8 cellular contexts compared by ENCODE assay signal in the genomic region with DNA sequence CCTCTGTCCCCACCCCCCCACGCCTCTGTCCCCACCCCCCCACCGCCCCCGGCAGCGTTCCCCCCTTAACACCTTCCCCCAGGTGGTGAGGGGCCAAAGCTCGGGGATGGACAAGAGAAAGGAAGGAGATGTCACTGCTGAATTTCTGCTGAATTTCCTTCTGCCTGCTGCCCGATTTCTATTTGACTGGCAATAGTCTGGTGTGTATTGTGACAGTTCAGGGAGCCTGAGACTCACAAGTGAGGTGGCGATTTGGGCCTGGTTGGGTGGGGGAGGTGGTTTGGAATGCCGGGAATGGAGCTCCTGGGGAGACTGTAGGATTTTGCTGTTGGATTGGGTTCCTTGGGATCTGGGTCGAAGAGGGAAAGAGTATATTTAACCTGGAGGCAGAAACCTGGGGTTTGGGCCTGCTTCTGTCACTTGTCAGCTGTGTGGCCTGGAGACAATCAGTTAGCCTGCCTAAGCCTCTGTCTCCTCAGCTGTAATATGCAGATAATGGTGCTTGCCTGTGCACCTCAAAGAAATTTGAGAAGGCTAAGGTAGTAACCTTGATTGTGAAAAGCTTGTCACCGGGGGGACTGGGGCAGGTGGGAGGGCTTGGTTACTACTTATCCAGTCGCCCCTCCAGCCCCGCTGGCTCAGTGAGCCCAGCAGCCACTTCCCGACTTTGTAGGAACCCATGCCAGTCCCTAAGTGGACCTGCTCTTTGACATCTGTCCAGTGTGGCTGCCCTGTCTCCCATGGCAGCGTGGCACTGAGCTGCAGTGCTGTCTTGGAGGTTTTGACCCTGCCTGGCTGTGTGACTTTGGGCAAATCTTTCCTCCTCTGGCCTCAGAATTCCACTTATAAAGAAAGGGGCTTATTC. TPM values are rescaled to one million over a fixed set of nuclear protein-coding genes. Genes with fewer than 3 reads are reported as not detected.
A peak's percentile ranks its signal among the peaks of the same experiment; 100 is the strongest.
DNase-seq lines count a peak whose midpoint lies in the region; ATAC-seq lines count a peak whose summit lies in the region.

No MANE protein-coding gene starts in this region.

- H3K4me3 Mint-ChIP-seq in CD4-positive, alpha-beta memory T cell, result peak overlapping the region; percentile 53 to 93 (median 83)

- 25 to 46% (median 40%) methylated on average over 13 to 14 of the region's 14 CpGs for WGBS in adipose tissue, 3 donors

- H3K27me3 ChIP-seq in CD4-positive, alpha-beta memory T cell (ENCODE audit: insufficient read depth, low read length), result no peaks in the 10 kb centered on the region

- peak overlapping the region; percentile 94 for H3K27ac ChIP-seq in CD4-positive, alpha-beta memory T cell (ENCODE audit: low read depth, low read length)
- peak overlapping the region; percentile 60 for H3K27ac ChIP-seq in adipose tissue (ENCODE audit: low read depth, low read length)

- H3K9me3 Mint-ChIP-seq in CD4-positive, alpha-beta memory T cell, result no peaks in the 10 kb centered on the region

- H3K27ac Mint-ChIP-seq in CD4-positive, alpha-beta memory T cell, result peak overlapping the region; percentile 90 to 100 (median 100)

- intact Hi-C loops in CD4-positive, alpha-beta memory T cell (cut with micrococcal nuclease), result loop anchor here (1.0 to 2.0 kb wide), 3 partner anchors 7 to 18 kb away; partner anchors contain the start of gene LMNA

- POLR2A ChIA-PET in CD4-positive, alpha-beta memory T cell (lab: Charles Lee; ENCODE audit: partially characterized antibody), result interaction anchor here (0.8 to 19.7 kb wide), 4 partner anchors 10 to 128 kb away, joined by 4 to 527 read pairs (median 15); partner anchors contain the start of genes ARHGEF2, LMNA and PMF1

- no peak for DNase-seq in CD4-positive, alpha-beta memory T cell
- DNase-seq in iPS-NIHi7 (ENCODE audit: extremely low spot score) (peak; percentile 70), HuH-7 (ENCODE audit: low spot score) (no peak)
- no peak for DNase-seq in stimulated activated naive CD8-positive, alpha-beta T cell treated with anti-CD3 and anti-CD28 coated beads, Interleukin-15, Interleukin-2, amounts not matched to agents 100 U/mL and 50 U/mL, for 24 hours
- no peak for DNase-seq in stimulated activated CD4-positive, alpha-beta T cell treated with anti-CD3 and anti-CD28 coated beads, Interleukin-1b, Interleukin-23, amount 100 ng/mL, for 48 hours

- ATAC-seq in HG03066 (IDR thresholded peaks at IDR 0.05; ENCODE audit: low read depth, unreplicated experiment), result peak; percentile 18
- peak; percentile 11 for ATAC-seq in stimulated activated naive CD8-positive, alpha-beta T cell treated with anti-CD3 and anti-CD28 coated beads, Interleukin-15, Interleukin-2, amounts not matched to agents 100 U/mL and 50 U/mL, for 24 hours
- ATAC-seq in HG02970 (IDR thresholded peaks at IDR 0.05; ENCODE audit: low FRiP score, unreplicated experiment), result no peak

- H3K36me3 ChIP-seq in CD4-positive, alpha-beta memory T cell (ENCODE audit: insufficient read depth, low read length), result no peaks in the 10 kb centered on the region

- H3K4me1 Mint-ChIP-seq in CD4-positive, alpha-beta memory T cell, result peaks cover 28 to 68% (median 46%) of the 10 kb centered on the region in 4 donors

- peaks cover 0 to 4% of the 10 kb centered on the region in 2 donors for H3K36me3 Mint-ChIP-seq in CD4-positive, alpha-beta memory T cell

- peak overlapping the region in 1 of 2 donors; percentile 23 for H3K4me3 ChIP-seq in CD4-positive, alpha-beta memory T cell (ENCODE audit: low read length in 2 of 2)

- CTCF ChIA-PET in CD4-positive, alpha-beta memory T cell (lab: Charles Lee; ENCODE audit: partially characterized antibody), result interaction anchor here (0.7 to 2.6 kb wide), 7 partner anchors 8 to 22 kb away, joined by 3 to 30 read pairs (median 6); no protein-coding TSS in a partner anchor

- no peaks in the 10 kb centered on the region for H3K9me3 ChIP-seq in CD4-positive, alpha-beta memory T cell (ENCODE audit: control insufficient read depth in 1 of 2, low read length in 2 of 2)

- peaks cover 47% of the 10 kb centered on the region for H3K4me1 ChIP-seq in CD4-positive, alpha-beta memory T cell (ENCODE audit: insufficient read depth, low read length)

- H3K27me3 Mint-ChIP-seq in CD4-positive, alpha-beta memory T cell, result no peaks in the 10 kb centered on the region

RNA-seq across cellular contexts. Expression of gene LMNA, which starts 7.7 kb away (rescaled TPM):
- total RNA-seq in CD4-positive, alpha-beta memory T cell, result 10 to 100 TPM; 29.7 to 33.8 TPM
- polyA plus RNA-seq in CD4-positive, alpha-beta memory T cell, result 10 to 100 TPM; 19.1 to 47.1 TPM
- polyA plus RNA-seq in adipose tissue, result 100 to 1,000 TPM in 2 of 3 donors, 10 to 100 TPM in 1; 58.6 to 543 (median 239) TPM

RNA-seq across cellular contexts. Expression of gene MEX3A, which starts 24.6 kb away (rescaled TPM):
- not detected for total RNA-seq in CD4-positive, alpha-beta memory T cell
- polyA plus RNA-seq in CD4-positive, alpha-beta memory T cell, result not detected
- polyA plus RNA-seq in adipose tissue, result under 1 TPM; under 0.01 to 0.43 (median 0.26) TPM

RNA-seq across cellular contexts. Expression of gene RAB25, which starts 45.9 kb away (rescaled TPM):
- total RNA-seq in CD4-positive, alpha-beta memory T cell, result 1 to 10 TPM in 1 of 2 experiments, under 1 TPM in 1; 0.53 to 1.5 TPM
- polyA plus RNA-seq in CD4-positive, alpha-beta memory T cell, result 1 to 10 TPM; 5.9 to 6.6 TPM
- polyA plus RNA-seq in adipose tissue, result 10 to 100 TPM in 2 of 3 donors, under 1 TPM in 1; 0.56 to 58.7 (median 11.8) TPM

RNA-seq across cellular contexts. Expression of gene SEMA4A, which starts 46.5 kb away (rescaled TPM):
- total RNA-seq in CD4-positive, alpha-beta memory T cell, result 1 to 10 TPM; 1.2 TPM
- 1 to 10 TPM in 1 of 2 donors, under 1 TPM in 1; 0.88 to 1.3 TPM for polyA plus RNA-seq in CD4-positive, alpha-beta memory T cell
- 1 to 10 TPM; 2.1 to 9.5 (median 7.4) TPM for polyA plus RNA-seq in adipose tissue

RNA-seq across cellular contexts. Expression of gene LAMTOR2, which starts 52.3 kb away (rescaled TPM):
- total RNA-seq in CD4-positive, alpha-beta memory T cell, result 10 to 100 TPM; 33.0 to 35.5 TPM
- polyA plus RNA-seq in CD4-positive, alpha-beta memory T cell, result 100 to 1,000 TPM; 136 to 151 TPM
- 100 to 1,000 TPM; 113 to 133 (median 116) TPM for polyA plus RNA-seq in adipose tissue
